In the genomic region with DNA sequence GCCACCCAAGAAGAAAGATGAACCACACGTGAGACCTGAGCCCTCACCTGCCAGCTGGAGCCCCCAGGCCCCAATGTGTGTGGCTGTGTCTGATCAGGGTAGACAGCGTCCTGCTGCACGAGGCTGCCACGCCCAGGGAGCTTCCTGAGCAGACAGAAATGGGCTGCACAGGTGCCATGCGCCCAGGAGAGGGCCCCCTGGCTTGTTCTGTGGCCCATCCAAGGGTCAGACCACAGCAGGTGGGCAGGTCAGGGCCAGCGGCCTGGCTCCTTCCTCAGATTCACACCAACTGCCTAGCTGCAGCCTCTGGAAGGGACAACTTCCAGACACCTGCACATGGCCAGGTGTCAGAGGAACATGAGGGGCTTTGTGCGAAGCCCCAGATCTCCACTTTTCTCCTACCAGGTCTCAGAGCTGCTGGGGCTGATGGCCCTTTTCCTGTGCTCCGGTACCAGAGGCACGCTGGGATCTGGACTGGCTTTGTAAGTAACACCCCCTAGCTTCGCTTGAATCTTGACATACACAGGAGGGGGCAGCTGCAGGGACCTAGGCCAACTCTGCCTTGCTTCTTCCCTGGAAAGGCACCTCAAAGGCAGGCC, we compare ENCODE assay signal across 13 cellular contexts. TPM values are rescaled to one million over a fixed set of nuclear protein-coding genes. Genes with fewer than 3 reads are reported as not detected.
DNase-seq lines count a peak whose midpoint lies in the region; ATAC-seq and TF ChIP-seq lines count a peak whose summit lies in the region.
"Had no signal": no experiment of that assay in that cellular context is flagged by ENCODE, and none has a peak within 500 bp of the region (broad histone marks: within the 10 kb centered on the region; RNA-seq: fewer than 3 reads in every experiment).

No MANE protein-coding gene starts in this region.

- H4K20me1 ChIP-seq in BLaER1 treated with 17β-estradiol and CSF1 and Interleukin-3, amounts not matched to agents 10 nM and 100 nM = peaks cover 0 to 27% (median 10%) of the 10 kb centered on the region in 11 experiments; a peak in 13 of 22 replicates

- H3K27me3 ChIP-seq in BLaER1 treated with 17β-estradiol and CSF1 and Interleukin-3, amounts not matched to agents 10 nM and 100 nM = no peaks in the 10 kb centered on the region; a peak in 2 of 22 replicates
- H3K27me3 ChIP-seq in CD4-positive, alpha-beta memory T cell (ENCODE audit: insufficient read depth, low read length) = no peaks in the 10 kb centered on the region

- no peaks in the 10 kb centered on the region for H3K36me3 Mint-ChIP-seq in activated CD8-positive, alpha-beta T cell treated with anti-CD3 and anti-CD28 coated beads, Interleukin-2, amount 10 ng/mL, durations not matched to agents 7 days and 5 days (ENCODE audit: low read depth)
- H3K36me3 Mint-ChIP-seq in nephron progenitor cell (ENCODE audit: low read depth) = peaks cover 18% of the 10 kb centered on the region
- no peaks in the 10 kb centered on the region for H3K36me3 Mint-ChIP-seq in CD4-positive, alpha-beta memory T cell
- H3K36me3 Mint-ChIP-seq: CD8-positive, alpha-beta T cell had no signal

- intact Hi-C loops in CD4-positive, alpha-beta memory T cell (cut with micrococcal nuclease) = no loop called here

- no peaks in the 10 kb centered on the region for H3K36me3 ChIP-seq in BLaER1 treated with 17β-estradiol and CSF1 and Interleukin-3, amounts not matched to agents 10 nM and 100 nM
- no peaks in the 10 kb centered on the region for H3K36me3 ChIP-seq in CD4-positive, alpha-beta memory T cell (ENCODE audit: insufficient read depth, low read length)

- peaks cover 13 to 35% (median 26%) of the 10 kb centered on the region in 10 experiments for H3K4me1 ChIP-seq in BLaER1 treated with 17β-estradiol and CSF1 and Interleukin-3, amounts not matched to agents 10 nM and 100 nM
- H3K4me1 ChIP-seq in CD4-positive, alpha-beta memory T cell (ENCODE audit: insufficient read depth, low read length) = peaks cover 10% of the 10 kb centered on the region

- in situ Hi-C loops in KBM-7 (cut with MboI; ENCODE audit: low pct_unique_long_range_greater_than_20kb, low sequenced_read_pairs) = no loop called here

- ATAC-seq in activated CD8-positive, alpha-beta T cell treated with anti-CD3 and anti-CD28 coated beads, Interleukin-2, amount 10 ng/mL, durations not matched to agents 7 days and 5 days = peak; percentile 41

- peaks cover 11% of the 10 kb centered on the region for H3K27me3 Mint-ChIP-seq in activated CD8-positive, alpha-beta T cell treated with anti-CD3 and anti-CD28 coated beads, Interleukin-2, amount 10 ng/mL, durations not matched to agents 7 days and 5 days (ENCODE audit: low read depth)
- peaks cover 32% of the 10 kb centered on the region for H3K27me3 Mint-ChIP-seq in nephron progenitor cell (ENCODE audit: low read depth, poor library complexity)
- peaks cover 1 to 8% of the 10 kb centered on the region in 2 donors for H3K27me3 Mint-ChIP-seq in CD4-positive, alpha-beta memory T cell

- no peaks in the 10 kb centered on the region for H3K9me3 Mint-ChIP-seq in activated CD8-positive, alpha-beta T cell treated with anti-CD3 and anti-CD28 coated beads, Interleukin-2, amount 10 ng/mL, durations not matched to agents 7 days and 5 days (ENCODE audit: insufficient read depth)
- peaks cover 15% of the 10 kb centered on the region for H3K9me3 Mint-ChIP-seq in nephron progenitor cell
- no peaks in the 10 kb centered on the region for H3K9me3 Mint-ChIP-seq in CD4-positive, alpha-beta memory T cell
- H3K9me3 Mint-ChIP-seq: activated B cell treated with CpG ODN at 0.5 μM for 24 hours; CD8-positive, alpha-beta T cell had no signal

- peaks cover 0 to 11% (median 0%) of the 10 kb centered on the region in 11 experiments; a peak in 1 of 22 replicates for H3K9me3 ChIP-seq in BLaER1 treated with 17β-estradiol and CSF1 and Interleukin-3, amounts not matched to agents 10 nM and 100 nM (replicated peaks in 1 of 11)
- H3K9me3 ChIP-seq in CD4-positive, alpha-beta memory T cell (ENCODE audit: control insufficient read depth in 1 of 2, low read length in 2 of 2) = no peaks in the 10 kb centered on the region

- peaks cover 9% of the 10 kb centered on the region for H3K4me1 Mint-ChIP-seq in activated CD8-positive, alpha-beta T cell treated with anti-CD3 and anti-CD28 coated beads, Interleukin-2, amount 10 ng/mL, durations not matched to agents 7 days and 5 days (ENCODE audit: low read depth)
- H3K4me1 Mint-ChIP-seq in nephron progenitor cell = no peaks in the 10 kb centered on the region
- H3K4me1 Mint-ChIP-seq in CD4-positive, alpha-beta memory T cell = peaks cover 7 to 9% (median 8%) of the 10 kb centered on the region in 4 donors

- no peak overlapping the region for H3K27ac ChIP-seq in BLaER1 treated with 17β-estradiol and CSF1 and Interleukin-3, amounts not matched to agents 10 nM and 100 nM
- H3K27ac ChIP-seq in CD4-positive, alpha-beta memory T cell (ENCODE audit: low read depth, low read length) = no peak overlapping the region

- CTCF ChIA-PET in activated CD8-positive, alpha-beta T cell treated with anti-CD3 and anti-CD28 coated beads, Interleukin-2, amount 10 ng/mL, durations not matched to agents 7 days and 5 days (lab: Charles Lee) = interaction anchor here (0.7 to 3.0 kb wide), 17 partner anchors 11 to 321 kb away, joined by 3 to 19 read pairs (median 5); a partner anchor contains a TSS
- CTCF ChIA-PET in CD4-positive, alpha-beta memory T cell (lab: Charles Lee; ENCODE audit: partially characterized antibody) = interaction anchor here (0.6 to 4.1 kb wide), 15 partner anchors 9 to 1202 kb away, joined by 3 to 19 read pairs (median 4); a partner anchor contains a TSS

- H3K4me3 Mint-ChIP-seq in activated CD8-positive, alpha-beta T cell treated with anti-CD3 and anti-CD28 coated beads, Interleukin-2, amount 10 ng/mL, durations not matched to agents 7 days and 5 days = no peak overlapping the region
- no peak overlapping the region for H3K4me3 Mint-ChIP-seq in nephron progenitor cell
- no peak overlapping the region for H3K4me3 Mint-ChIP-seq in CD4-positive, alpha-beta memory T cell
- H3K4me3 Mint-ChIP-seq: activated B cell treated with CpG ODN at 0.5 μM for 24 hours; CD8-positive, alpha-beta T cell had no signal

- POLR2A ChIA-PET in activated CD8-positive, alpha-beta T cell treated with anti-CD3 and anti-CD28 coated beads, Interleukin-2, amount 10 ng/mL, durations not matched to agents 7 days and 5 days (lab: Charles Lee) = interaction anchor here (0.6 to 1.3 kb wide), 6 partner anchors 10 to 267 kb away, joined by 3 to 4 read pairs (median 3); a partner anchor contains a TSS
- POLR2A ChIA-PET in CD4-positive, alpha-beta memory T cell (lab: Charles Lee; ENCODE audit: partially characterized antibody) = interaction anchor here (0.8 to 1.9 kb wide), 7 partner anchors 10 to 193 kb away, joined by 3 to 7 read pairs (median 3); a partner anchor contains a TSS

- TF ChIP-seq CTCF in GM12874 (IDR thresholded peaks at IDR 0.05; ENCODE audit: insufficient read depth, low read depth, low read length) = 0 out of 2 replicates have a peak, but pooled peaks have one; percentile 0
- no peak for TF ChIP-seq CTCF in nephron progenitor cell (IDR thresholded peaks at IDR 0.05)

- no peak overlapping the region for H3K27ac Mint-ChIP-seq in activated CD8-positive, alpha-beta T cell treated with anti-CD3 and anti-CD28 coated beads, Interleukin-2, amount 10 ng/mL, durations not matched to agents 7 days and 5 days
- H3K27ac Mint-ChIP-seq in nephron progenitor cell = no peak overlapping the region
- peak overlapping the region in 1 of 7 donors; percentile 23 for H3K27ac Mint-ChIP-seq in CD4-positive, alpha-beta memory T cell
- H3K27ac Mint-ChIP-seq: activated B cell treated with CpG ODN at 0.5 μM for 24 hours; CD8-positive, alpha-beta T cell had no signal

- H3K9ac ChIP-seq in BLaER1 treated with 17β-estradiol and CSF1 and Interleukin-3, amounts not matched to agents 10 nM and 100 nM = peak overlapping the region in 3 of 11 experiments; percentile 5 to 28 (median 20); a peak in 3 of 22 replicates

- no peak overlapping the region for H3K4me3 ChIP-seq in BLaER1 treated with 17β-estradiol and CSF1 and Interleukin-3, amounts not matched to agents 10 nM and 100 nM
- no peak overlapping the region for H3K4me3 ChIP-seq in CD4-positive, alpha-beta memory T cell (ENCODE audit: low read length in 2 of 2)

- no peak for DNase-seq in activated CD8-positive, alpha-beta T cell treated with anti-CD3 and anti-CD28 coated beads, Interleukin-2, amount 10 ng/mL, durations not matched to agents 7 days and 5 days
- DNase-seq in nephron progenitor cell (peak; percentile 9), hippocampal formation (lab: John Stamatoyannopoulos, UW) (no peak), KBM-7 (no peak)
- DNase-seq in CD4-positive, alpha-beta memory T cell = no peak
- no peak for DNase-seq in effector CD8-positive, alpha-beta T cell (lab: John Stamatoyannopoulos, UW)
- DNase-seq: central memory CD4-positive, alpha-beta T cell; MM.1S; NCI-H446 treated with DMSO at 0.1 percent for 48 hours had no signal

- peak overlapping the region; percentile 67 to 89 (median 82) for H3K4me2 ChIP-seq in BLaER1 treated with 17β-estradiol and CSF1 and Interleukin-3, amounts not matched to agents 10 nM and 100 nM

RNA-seq across cellular contexts. Expression of a gene that starts 10.8 kb away (rescaled TPM):
- total RNA-seq in activated CD8-positive, alpha-beta T cell treated with anti-CD3 and anti-CD28 coated beads, Interleukin-2, amount 10 ng/mL, durations not matched to agents 7 days and 5 days = 1 to 10 TPM; 3.0 to 3.4 TPM
- 10 to 100 TPM; 18.6 to 19.3 TPM for total RNA-seq in CD4-positive, alpha-beta memory T cell
- 1 to 10 TPM; 2.5 to 4.1 TPM for polyA plus RNA-seq in CD4-positive, alpha-beta memory T cell
- total RNA-seq: activated B cell treated with CpG ODN at 0.5 μM for 24 hours had no signal

Comparison
In these comparisons a context has a peak if more than half of its experiments do, and no peak if none do; other contexts are left out.
1. RNA of a gene that starts 10.8 kb away (total RNA-seq): 18.6 to 19.3 TPM in CD4-positive, alpha-beta memory T cell; 3.0 to 3.4 TPM in activated CD8-positive, alpha-beta T cell treated with anti-CD3 and anti-CD28 coated beads, Interleukin-2, amount 10 ng/mL, durations not matched to agents 7 days and 5 days; every median in the first group is over 4 times any median in the second.